Comparison of ENCODE assay signal across 9 cellular contexts in genomic region chrX:15903186-15903681, GRCh38. TPM values are rescaled to one million over a fixed set of nuclear protein-coding genes. Genes with fewer than 3 reads are reported as not detected.
DNase-seq lines count a peak whose midpoint lies in the region; ATAC-seq and TF ChIP-seq lines count a peak whose summit lies in the region.
"Had no signal": no experiment of that assay in that cellular context is flagged by ENCODE, and none has a peak within 500 bp of the region (broad histone marks: within the 10 kb centered on the region; RNA-seq: fewer than 3 reads in every experiment).

No MANE protein-coding gene starts in this region.

- DNase-seq in KBM-7 (peak; percentile 50), kidney tubule cell (ENCODE audit: low spot score) (peak; percentile 41), NCI-H2029 treated with DMSO at 0.1 percent for 48 hours (lab: John Stamatoyannopoulos, UW) (no peak), NCI-H2107 treated with DMSO at 0.1 percent for 48 hours (lab: John Stamatoyannopoulos, UW; ENCODE audit: unreplicated experiment) (no peak), A673 (ENCODE audit: low spot score) (no peak)
- no peak for DNase-seq in naive thymus-derived CD8-positive, alpha-beta T cell
- DNase-seq: activated T-cell treated with anti-CD3 and anti-CD28 coated beads, Interleukin-2, amount 50 U/mL, for 1 hour had no signal

- no peak overlapping the region for H3K4me3 ChIP-seq in A673 (ENCODE audit: low read depth, low read length, poor library complexity, severe bottlenecking)

- peaks cover 2 to 9% (median 5%) of the 10 kb centered on the region in 3 donors for H3K36me3 Mint-ChIP-seq in naive thymus-derived CD8-positive, alpha-beta T cell

- ATAC-seq in GM18858 (IDR thresholded peaks at IDR 0.05; ENCODE audit: unreplicated experiment) (peak; percentile 94), GM21723 (IDR thresholded peaks at IDR 0.05; ENCODE audit: unreplicated experiment) (peak; percentile 95)
- no peak for ATAC-seq in naive thymus-derived CD8-positive, alpha-beta T cell

- intact Hi-C loops in A673 (cut with micrococcal nuclease; ENCODE audit: unreplicated experiment): no loop called here

- no peak overlapping the region for H3K27ac ChIP-seq in A673 (ENCODE audit: low read depth, low read length, poor library complexity, severe bottlenecking)

- TF ChIP-seq CTCF in A673 (conservative IDR thresholded peaks at IDR 0.05; ENCODE audit: low read depth, low read length): no peak

- POLR2A ChIA-PET in naive thymus-derived CD8-positive, alpha-beta T cell (lab: Charles Lee): no interaction called here
- POLR2A ChIA-PET in A673 (lab: Charles Lee; ENCODE audit: low non-redundant PET): no interaction called here

- no peaks in the 10 kb centered on the region for H3K9me3 ChIP-seq in A673 (ENCODE audit: low read depth, low read length, poor library complexity, severe bottlenecking)

- H3K27me3 ChIP-seq in A673 (replicated peaks; ENCODE audit: insufficient read depth, low read depth, low read length, poor library complexity): peaks cover 5% of the 10 kb centered on the region

- H3K4me1 Mint-ChIP-seq in naive thymus-derived CD8-positive, alpha-beta T cell: peaks cover 0 to 9% (median 0%) of the 10 kb centered on the region in 4 donors

- H3K36me3 ChIP-seq in A673 (ENCODE audit: insufficient read depth, low read length, poor library complexity, severe bottlenecking): no peaks in the 10 kb centered on the region

- in situ Hi-C loops in KBM-7 (cut with MboI; ENCODE audit: low pct_unique_long_range_greater_than_20kb, low sequenced_read_pairs): no loop called here

- H3K9me3 Mint-ChIP-seq in naive thymus-derived CD8-positive, alpha-beta T cell: peaks cover 0 to 9% (median 4%) of the 10 kb centered on the region in 9 donors

- H3K27ac Mint-ChIP-seq in naive thymus-derived CD8-positive, alpha-beta T cell: no peak overlapping the region

- peak overlapping the region in 1 of 10 donors; percentile 15 for H3K4me3 Mint-ChIP-seq in naive thymus-derived CD8-positive, alpha-beta T cell

- no peaks in the 10 kb centered on the region for H3K27me3 Mint-ChIP-seq in naive thymus-derived CD8-positive, alpha-beta T cell

- BruUV-seq in A673 (replicated peaks; lab: Mats Ljungman, UMichigan): no TSS peak

- CTCF ChIA-PET in A673 (lab: Charles Lee): no interaction called here

- H3K4me1 ChIP-seq in A673 (ENCODE audit: insufficient read depth, low read length, poor library complexity, severe bottlenecking): no peaks in the 10 kb centered on the region

RNA-seq across cellular contexts. Expression of gene AP1S2, which starts 48.6 kb away (rescaled TPM):
- 10 to 100 TPM; 17.5 to 20.9 TPM for total RNA-seq in naive thymus-derived CD8-positive, alpha-beta T cell
- polyA plus RNA-seq in naive thymus-derived CD8-positive, alpha-beta T cell: 10 to 100 TPM; 31.2 to 47.8 (median 35.3) TPM
- total RNA-seq in A673 (2021): 55.3 and 59.3 TPM in 2 replicates

Comparison
In these comparisons a context has a peak if more than half of its experiments do, and no peak if none do; other contexts are left out.
1. ATAC-seq: peak in GM18858 (single experiment) and GM21723 (single experiment); none in naive thymus-derived CD8-positive, alpha-beta T cell (0 of 2).
2. DNase-seq: peak in KBM-7 (single experiment) and kidney tubule cell (single experiment); none in naive thymus-derived CD8-positive, alpha-beta T cell (0 of 10), NCI-H2029 treated with DMSO at 0.1 percent for 48 hours (single experiment), NCI-H2107 treated with DMSO at 0.1 percent for 48 hours (single experiment) and A673 (single experiment).